Comparison of ENCODE assay signal across 1 cellular context in the genomic region with DNA sequence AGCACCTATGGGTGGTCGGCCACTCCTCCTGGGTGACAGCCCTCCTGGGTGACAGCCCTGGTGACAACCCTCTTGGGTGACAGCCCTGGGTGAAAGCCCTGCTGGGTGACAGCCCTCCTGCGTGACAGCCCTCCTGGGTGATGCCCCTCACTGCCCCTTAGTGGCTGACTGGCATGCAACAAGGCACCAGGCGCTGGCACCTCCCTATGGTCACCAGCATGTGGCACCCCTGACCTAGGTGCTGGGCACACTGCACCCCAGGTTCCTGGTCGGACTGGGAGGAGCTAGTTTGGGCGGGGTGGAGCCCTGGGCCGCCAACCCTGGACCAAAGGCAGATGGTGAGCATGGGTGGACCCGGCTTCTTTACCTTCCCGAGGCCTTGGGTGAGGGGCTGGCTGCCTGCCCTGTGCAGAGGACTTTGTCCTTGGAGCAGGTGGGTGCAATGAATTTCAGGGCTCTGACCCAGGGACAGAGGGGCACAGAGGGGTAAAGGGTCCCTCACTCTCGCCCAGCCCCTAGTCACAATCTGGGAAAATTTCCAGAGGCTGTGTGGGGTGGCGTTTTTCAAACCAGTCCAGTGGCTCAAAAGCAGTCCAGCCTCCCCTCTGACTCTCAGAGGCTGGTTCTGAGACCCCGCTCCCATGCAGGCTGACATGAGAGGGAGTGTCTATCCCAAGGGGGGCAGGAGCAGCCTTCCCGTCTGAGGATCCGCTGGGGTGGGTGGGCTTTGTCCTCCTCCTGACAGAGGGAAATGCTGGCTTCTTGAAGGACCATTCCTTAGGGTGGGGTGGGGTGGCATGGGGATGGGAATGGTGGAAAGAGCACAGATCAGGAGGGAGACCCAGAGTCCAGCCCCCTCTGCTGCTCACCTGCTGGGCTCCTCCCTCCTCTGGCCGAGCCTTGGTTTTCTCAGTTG.
TF ChIP-seq lines count a peak whose summit lies in the region.

No MANE protein-coding gene starts in this region.

TF ChIP-seq in GM12878, 131 proteins besides CTCF, POLR2A, EP300 and RAD21 (continued from another document):
- TF ChIP-seq SIN3A (IDR thresholded peaks at IDR 0.05; ENCODE audit: low read depth, low read length): no peak
- no peak for TF ChIP-seq ETV6 (conservative IDR thresholded peaks at IDR 0.05 in 1 of 2, IDR thresholded peaks at IDR 0.05 in 1 of 2; ENCODE audit: borderline replicate concordance in 1 of 2, low read depth in 1 of 2)
- TF ChIP-seq NBN (IDR thresholded peaks at IDR 0.05): no peak
- TF ChIP-seq CBFB (IDR thresholded peaks at IDR 0.05; ENCODE audit: low read depth): no peak
- no peak for TF ChIP-seq BRCA1 (IDR thresholded peaks at IDR 0.05; ENCODE audit: low read depth, low read length)
- no peak for TF ChIP-seq BCL11A (IDR thresholded peaks at IDR 0.05; ENCODE audit: low read depth, low read length)
- no peak for TF ChIP-seq MEF2A (IDR thresholded peaks at IDR 0.05; ENCODE audit: insufficient read depth, low read depth, low read length)
- no peak for TF ChIP-seq YBX1 (IDR thresholded peaks at IDR 0.05)
- TF ChIP-seq PAX8 (IDR thresholded peaks at IDR 0.05): no peak
- TF ChIP-seq, protein P1, sequence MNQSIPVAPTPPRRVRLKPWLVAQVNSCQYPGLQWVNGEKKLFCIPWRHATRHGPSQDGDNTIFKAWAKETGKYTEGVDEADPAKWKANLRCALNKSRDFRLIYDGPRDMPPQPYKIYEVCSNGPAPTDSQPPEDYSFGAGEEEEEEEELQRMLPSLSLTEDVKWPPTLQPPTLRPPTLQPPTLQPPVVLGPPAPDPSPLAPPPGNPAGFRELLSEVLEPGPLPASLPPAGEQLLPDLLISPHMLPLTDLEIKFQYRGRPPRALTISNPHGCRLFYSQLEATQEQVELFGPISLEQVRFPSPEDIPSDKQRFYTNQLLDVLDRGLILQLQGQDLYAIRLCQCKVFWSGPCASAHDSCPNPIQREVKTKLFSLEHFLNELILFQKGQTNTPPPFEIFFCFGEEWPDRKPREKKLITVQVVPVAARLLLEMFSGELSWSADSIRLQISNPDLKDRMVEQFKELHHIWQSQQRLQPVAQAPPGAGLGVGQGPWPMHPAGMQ (IDR thresholded peaks at IDR 0.05; ENCODE audit: borderline replicate concordance): no peak
- no peak for TF ChIP-seq ZSCAN29 (IDR thresholded peaks at IDR 0.05)
- no peak for TF ChIP-seq POLR2AphosphoS2 (IDR thresholded peaks at IDR 0.05; ENCODE audit: low read depth, low read length)
